ENCODE assay signal across 8 cellular contexts in genomic region chr10:96910488-96911395, GRCh38.
DNase-seq lines count a peak whose midpoint lies in the region; ATAC-seq and TF ChIP-seq lines count a peak whose summit lies in the region.

No MANE protein-coding gene starts in this region.

- H3K27me3 ChIP-seq in dorsolateral prefrontal cortex, result no peaks in the 10 kb centered on the region
- no peaks in the 10 kb centered on the region for H3K27me3 ChIP-seq in mesendoderm (ENCODE audit: insufficient read depth, low read length, poor library complexity)

- no peak overlapping the region for H2AK5ac ChIP-seq in mesendoderm (ENCODE audit: low read length)

- intact Hi-C loops in dorsolateral prefrontal cortex (cut with DNase I), result loop anchor here in 1 of 2 donors (5.0 kb wide), 2 partner anchors 78 to 117 kb away; partner anchors contain the start of gene LCOR

- H2BK5ac ChIP-seq in mesendoderm (ENCODE audit: low read length), result no peak overlapping the region

- H3K4me3 ChIP-seq in GM12865 (ENCODE audit: low read depth, low read length), result no peak overlapping the region
- H3K4me3 ChIP-seq in dorsolateral prefrontal cortex, result no peak overlapping the region
- H3K4me3 ChIP-seq in mesendoderm (ENCODE audit: low read length), result no peak overlapping the region

- no peak overlapping the region for H3K18ac ChIP-seq in mesendoderm (ENCODE audit: low read length)

- H4K8ac ChIP-seq in mesendoderm (ENCODE audit: low read depth, low read length), result no peak overlapping the region

- H4K5ac ChIP-seq in mesendoderm (ENCODE audit: low read length), result no peak overlapping the region

- no peaks in the 10 kb centered on the region for H3K36me3 ChIP-seq in mesendoderm (ENCODE audit: control insufficient read depth, insufficient read depth, low read length)

- H3K56ac ChIP-seq in mesendoderm (ENCODE audit: low read length), result no peak overlapping the region

- H3K9ac ChIP-seq in mesendoderm (ENCODE audit: low read length), result no peak overlapping the region

- no peak for ATAC-seq in GM19397 (IDR thresholded peaks at IDR 0.05; ENCODE audit: unreplicated experiment)

- H2BK120ac ChIP-seq in mesendoderm (ENCODE audit: low read depth, low read length), result no peak overlapping the region

- H3K27ac ChIP-seq in dorsolateral prefrontal cortex (peak overlapping the region in 4 of 59 donors; percentile 7 to 25 (median 20)), mesendoderm (ENCODE audit: low read depth, low read length) (no peak overlapping the region)

- H3K4me2 ChIP-seq in mesendoderm (ENCODE audit: low read length), result no peak overlapping the region

- H3K23ac ChIP-seq in mesendoderm (ENCODE audit: low read length), result no peak overlapping the region

- peak; percentile 50 for TF ChIP-seq CTCF in AG09319 (IDR thresholded peaks at IDR 0.05; ENCODE audit: low read depth, low read length)
- TF ChIP-seq CTCF in GM12865 (IDR thresholded peaks at IDR 0.05; ENCODE audit: insufficient read depth, low read depth, low read length, missing control alignments), result peak; percentile 66
- peak; percentile 42 to 80 (median 65) for TF ChIP-seq CTCF in dorsolateral prefrontal cortex (IDR thresholded peaks at IDR 0.05 in 54 of 56, conservative IDR thresholded peaks at IDR 0.05 in 2 of 56; ENCODE audit: low read depth in 1 of 56, partially characterized antibody in 56 of 56)

- H3K79me1 ChIP-seq in mesendoderm (ENCODE audit: low read length), result no peaks in the 10 kb centered on the region

- DNase-seq in AG09319 (ENCODE audit: extremely low read depth, low read depth), result no peak
- peak; percentile 64 for DNase-seq in GM12865 (ENCODE audit: low read depth)
- peak; percentile 22 for DNase-seq in NCI-H774 (lab: John Stamatoyannopoulos, UW)
- DNase-seq in dorsolateral prefrontal cortex, result no peak
- DNase-seq in mesendoderm, result peak; percentile 60
- DNase-seq in NCI-H1048 (lab: John Stamatoyannopoulos, UW), result no peak
- no peak for DNase-seq in OCI-M2 (lab: John Stamatoyannopoulos, UW; ENCODE audit: unreplicated experiment)

- no peaks in the 10 kb centered on the region for H3K4me1 ChIP-seq in mesendoderm (ENCODE audit: control insufficient read depth, low read depth, low read length)

- no peak overlapping the region for H2BK15ac ChIP-seq in mesendoderm (replicated peaks; ENCODE audit: low read depth)

- no CpG with 5 or more reads among the region's 13 CpGs for WGBS in mesendoderm (ENCODE audit: extremely low coverage, insufficient coverage, low lambda C conversion rate)

- H3K4ac ChIP-seq in mesendoderm (ENCODE audit: low read depth, low read length), result no peak overlapping the region

- H3K79me2 ChIP-seq in mesendoderm (ENCODE audit: control insufficient read depth, insufficient read depth, low read length), result peaks cover 1% of the 10 kb centered on the region

Comparison
In these comparisons a context has a peak if more than half of its experiments do, and no peak if none do; other contexts are left out.
1. DNase-seq: peak in GM12865 (single experiment), NCI-H774 (single experiment) and mesendoderm (single experiment); none in AG09319 (single experiment), dorsolateral prefrontal cortex (0 of 10), NCI-H1048 (single experiment) and OCI-M2 (single experiment).
2. Peak in every context shown above with its lines, with median percentiles within 50 percentile points of each other: CTCF ChIP-seq.